ENCODE assay signal across 3 cellular contexts in the genomic region with DNA sequence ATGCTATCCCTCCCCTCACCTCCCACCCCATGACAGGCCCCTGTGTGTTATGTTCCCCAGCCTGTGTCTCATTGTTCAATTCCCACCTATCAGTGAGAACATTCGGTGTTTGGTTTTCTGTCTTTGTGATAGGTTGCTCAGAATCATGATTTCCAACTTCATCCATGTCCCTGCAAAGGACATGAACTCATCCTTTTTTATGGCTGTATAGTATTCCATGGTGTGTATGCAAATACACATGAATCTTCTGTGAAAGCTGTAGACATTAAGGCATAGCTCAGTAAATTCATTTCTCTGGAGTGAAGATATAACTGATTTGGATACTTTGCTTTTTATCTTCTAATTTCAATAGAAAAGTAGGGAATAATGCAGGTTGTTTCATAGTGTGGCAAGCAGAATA.
TF ChIP-seq lines count a peak whose summit lies in the region.

No MANE protein-coding gene starts in this region.

TF ChIP-seq in HEK293, 187 proteins besides CTCF, POLR2A, EP300 and RAD21:
- TF ChIP-seq, protein P1, sequence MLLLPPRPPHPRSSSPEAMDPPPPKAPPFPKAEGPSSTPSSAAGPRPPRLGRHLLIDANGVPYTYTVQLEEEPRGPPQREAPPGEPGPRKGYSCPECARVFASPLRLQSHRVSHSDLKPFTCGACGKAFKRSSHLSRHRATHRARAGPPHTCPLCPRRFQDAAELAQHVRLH (tag by site-specific recombination; IDR thresholded peaks at IDR 0.05), result peak; percentile 46; the same call in 1 of the 2 replicates
- peak; percentile 91 for TF ChIP-seq ZNF146 (tag by site-specific recombination; IDR thresholded peaks at IDR 0.05)
- no peak for TF ChIP-seq ZNF48 (tag by site-specific recombination; IDR thresholded peaks at IDR 0.05)

TF ChIP-seq in K562, 482 proteins besides CTCF, POLR2A, EP300 and RAD21:
- TF ChIP-seq ZNF146 (CRISPR knock-in tag; IDR thresholded peaks at IDR 0.05; ENCODE audit: unreplicated experiment), result peak; percentile 26
- TF ChIP-seq, protein P2, sequence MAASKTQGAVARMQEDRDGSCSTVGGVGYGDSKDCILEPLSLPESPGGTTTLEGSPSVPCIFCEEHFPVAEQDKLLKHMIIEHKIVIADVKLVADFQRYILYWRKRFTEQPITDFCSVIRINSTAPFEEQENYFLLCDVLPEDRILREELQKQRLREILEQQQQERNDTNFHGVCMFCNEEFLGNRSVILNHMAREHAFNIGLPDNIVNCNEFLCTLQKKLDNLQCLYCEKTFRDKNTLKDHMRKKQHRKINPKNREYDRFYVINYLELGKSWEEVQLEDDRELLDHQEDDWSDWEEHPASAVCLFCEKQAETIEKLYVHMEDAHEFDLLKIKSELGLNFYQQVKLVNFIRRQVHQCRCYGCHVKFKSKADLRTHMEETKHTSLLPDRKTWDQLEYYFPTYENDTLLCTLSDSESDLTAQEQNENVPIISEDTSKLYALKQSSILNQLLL (CRISPR knock-in tag; IDR thresholded peaks at IDR 0.05; ENCODE audit: borderline replicate concordance), result no peak

TF ChIP-seq in H1, 55 proteins besides CTCF, POLR2A, EP300 and RAD21:
- no peak for TF ChIP-seq BRCA1 (IDR thresholded peaks at IDR 0.05; ENCODE audit: low read depth, low read length)
- TF ChIP-seq TCF12 (IDR thresholded peaks at IDR 0.05; ENCODE audit: low read depth, low read length), result no peak
- TF ChIP-seq KDM1A (IDR thresholded peaks at IDR 0.05; ENCODE audit: borderline replicate concordance, low read length), result 0 out of 2 replicates have a peak, but pooled peaks have one; percentile 21
TF ChIP-seq in H1: peak in this region for 1.
